Comparison of ENCODE assay signal across 8 cellular contexts in the genomic region with DNA sequence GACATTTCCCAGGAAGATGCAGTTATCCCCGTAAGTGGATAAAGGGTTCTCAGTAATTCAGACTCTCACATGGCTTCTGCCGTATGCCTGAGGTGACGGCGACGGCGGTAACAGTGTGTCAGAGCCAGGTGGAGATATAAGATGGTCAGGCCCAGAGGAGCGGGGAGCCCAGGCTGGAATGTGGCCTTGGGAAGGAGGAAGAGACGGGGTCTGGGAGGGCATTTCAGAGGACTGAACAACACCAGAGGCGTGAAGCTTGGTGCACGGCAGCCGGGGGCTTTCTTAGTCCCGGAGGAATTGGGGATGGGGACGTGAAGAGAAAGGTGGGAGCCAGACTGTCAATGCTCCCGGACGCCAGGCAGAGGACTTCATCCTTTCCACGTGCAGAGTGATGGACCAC. TPM values are rescaled to one million over a fixed set of nuclear protein-coding genes. Genes with fewer than 3 reads are reported as not detected.
DNase-seq lines count a peak whose midpoint lies in the region; ATAC-seq, FAIRE-seq and TF ChIP-seq lines count a peak whose summit lies in the region.

No MANE protein-coding gene starts in this region.

- WGBS in right cardiac atrium: 36% methylated on average over 16 of the region's 16 CpGs

- TF ChIP-seq CTCF in brain microvascular endothelial cell (IDR thresholded peaks at IDR 0.05; ENCODE audit: low read depth, low read length, missing control alignments) (no peak), foreskin keratinocyte (conservative IDR thresholded peaks at IDR 0.05) (no peak)

- no peaks in the 10 kb centered on the region for H3K27me3 ChIP-seq in right cardiac atrium (ENCODE audit: control insufficient read depth, insufficient read depth)
- no peaks in the 10 kb centered on the region for H3K27me3 ChIP-seq in brain microvascular endothelial cell (replicated peaks)
- H3K27me3 ChIP-seq in mononuclear cell (ENCODE audit: insufficient read depth, low read length): no peaks in the 10 kb centered on the region
- no peaks in the 10 kb centered on the region for H3K27me3 ChIP-seq in foreskin keratinocyte

- in situ Hi-C loops in brain microvascular endothelial cell (cut with HindIII; ENCODE audit: low pct_ligation_motif_present, low sequenced_read_pairs): no loop called here

- peak in 2 of 3 donors; percentile 44 to 46 for DNase-seq in right cardiac atrium
- no peak for DNase-seq in left cardiac atrium
- no peak for DNase-seq in brain microvascular endothelial cell
- DNase-seq in HT-29 (ENCODE audit: low spot score): no peak
- no peak for DNase-seq in foreskin keratinocyte
- DNase-seq in NK-92 (lab: John Stamatoyannopoulos, UW; ENCODE audit: unreplicated experiment): no peak
- DNase-seq in frontal cortex (ENCODE audit: low spot score in 2 of 2): no peak

- no peak for ATAC-seq in right cardiac atrium
- ATAC-seq in left cardiac atrium: no peak
- ATAC-seq in foreskin keratinocyte: no peak

- H3K4me3 ChIP-seq in right cardiac atrium (ENCODE audit: low read length) (peak overlapping the region; percentile 87), brain microvascular endothelial cell (ENCODE audit: low read depth, low read length) (peak overlapping the region; percentile 80), mononuclear cell (ENCODE audit: low read length) (peak overlapping the region; percentile 68)

- H3K27ac ChIP-seq in right cardiac atrium (ENCODE audit: low read length) (no peak overlapping the region), brain microvascular endothelial cell (no peak overlapping the region), foreskin keratinocyte (no peak overlapping the region)

- FAIRE-seq in frontal cortex (lab: Jason Lieb, UNC): no peak

- H3K4me1 ChIP-seq in right cardiac atrium (ENCODE audit: control insufficient read depth, insufficient read depth, low read length) (peaks cover 5% of the 10 kb centered on the region), mononuclear cell (ENCODE audit: insufficient read depth, low read length) (peaks cover 39% of the 10 kb centered on the region), foreskin keratinocyte (no peaks in the 10 kb centered on the region)

- H3K9me3 ChIP-seq in right cardiac atrium (ENCODE audit: control insufficient read depth, low read length) (no peaks in the 10 kb centered on the region), mononuclear cell (ENCODE audit: low read depth, low read length) (no peaks in the 10 kb centered on the region)

- intact Hi-C loops in right cardiac atrium (cut with DNase I) (no loop called here), left cardiac atrium (cut with DNase I) (no loop called here)

- peaks cover 39% of the 10 kb centered on the region for H3K36me3 ChIP-seq in brain microvascular endothelial cell (replicated peaks)

RNA-seq across cellular contexts. Expression of a gene that starts 1.0 kb away (rescaled TPM):
- total RNA-seq in right cardiac atrium: 10 to 100 TPM; 83.6 to 93.9 (median 89.6) TPM
- 50.3 TPM for polyA plus RNA-seq in right cardiac atrium
- total RNA-seq in left cardiac atrium: 100 to 1,000 TPM in 1 of 2 donors, 10 to 100 TPM in 1; 96.2 to 105 TPM
- 18.8 TPM for total RNA-seq in mononuclear cell
- 60.1 and 66.2 TPM in 2 replicates for total RNA-seq in HT-29 (2014; rRNA removed; shearing (Covaris generic))
- 140 and 161 TPM in 2 replicates for total RNA-seq in foreskin keratinocyte
- polyA plus RNA-seq in foreskin keratinocyte: 205 and 223 TPM in 2 replicates
- 29.8 TPM for total RNA-seq in frontal cortex

RNA-seq across cellular contexts. Expression of a gene that starts 1.3 kb away (rescaled TPM):
- total RNA-seq in right cardiac atrium: 1 to 10 TPM; 3.2 to 5.1 (median 4.2) TPM
- 4.1 TPM for polyA plus RNA-seq in right cardiac atrium
- 1 to 10 TPM; 3.7 to 4.9 TPM for total RNA-seq in left cardiac atrium
- total RNA-seq in mononuclear cell: 4.2 TPM
- total RNA-seq in HT-29 (2014; rRNA removed; shearing (Covaris generic)): 19.3 and 23.6 TPM in 2 replicates
- 5.3 and 5.9 TPM in 2 replicates for total RNA-seq in foreskin keratinocyte
- 2.1 and 2.2 TPM in 2 replicates for polyA plus RNA-seq in foreskin keratinocyte
- 11.0 TPM for total RNA-seq in frontal cortex

RNA-seq across cellular contexts. Expression of a gene that starts 19.7 kb away (rescaled TPM):
- total RNA-seq in right cardiac atrium (10 to 100 TPM; 11.4 to 15.5 (median 13.6) TPM), left cardiac atrium (10 to 100 TPM; 12.3 to 14.5 TPM), mononuclear cell (7.5 TPM), foreskin keratinocyte (28.5 and 31.1 TPM in 2 replicates), frontal cortex (20.0 TPM)
- polyA plus RNA-seq in right cardiac atrium (16.0 TPM), foreskin keratinocyte (27.1 and 27.7 TPM in 2 replicates)
- total RNA-seq in HT-29 (2014; rRNA removed; shearing (Covaris generic)): 72.2 and 76.7 TPM in 2 replicates

Comparison
In these comparisons a context has a peak if more than half of its experiments do, and no peak if none do; other contexts are left out.
1. DNase-seq: peak in right cardiac atrium (2 of 3); none in left cardiac atrium (single experiment), brain microvascular endothelial cell (single experiment), HT-29 (single experiment), foreskin keratinocyte (0 of 2), NK-92 (single experiment) and frontal cortex (0 of 2).
2. Peak in every context shown above with its lines, with median percentiles within 50 percentile points of each other: H3K4me3 ChIP-seq.